In the genomic region with DNA sequence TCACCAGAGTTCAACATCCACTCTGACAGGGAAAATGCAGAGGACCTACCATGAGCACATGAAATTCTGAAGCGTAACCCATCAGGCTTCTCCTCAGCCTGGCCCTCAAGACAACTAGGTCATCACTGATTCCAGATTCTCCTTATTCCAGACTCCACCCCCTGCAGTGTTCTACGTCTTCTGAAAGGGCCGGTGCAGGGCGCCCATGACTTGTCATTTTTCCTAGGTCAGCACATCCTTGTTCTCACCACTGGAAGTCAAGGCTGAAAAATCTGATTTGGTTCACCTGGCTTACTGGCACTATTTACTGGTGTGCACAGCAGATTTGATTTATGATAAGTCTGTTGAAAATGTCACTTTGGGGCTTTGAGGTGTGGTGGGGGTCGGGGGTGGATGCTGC, we compare ENCODE assay signal across 1 cellular context.
TF ChIP-seq lines count a peak whose summit lies in the region.

No MANE protein-coding gene starts in this region.

TF ChIP-seq in GM12878, 131 proteins besides CTCF, POLR2A, EP300 and RAD21 (continued from another document):
- no peak for TF ChIP-seq ZNF592 (IDR thresholded peaks at IDR 0.05)
- TF ChIP-seq KLF5 (IDR thresholded peaks at IDR 0.05; ENCODE audit: partially characterized antibody), result no peak
- no peak for TF ChIP-seq CHD4 (IDR thresholded peaks at IDR 0.05)
- no peak for TF ChIP-seq PAX5 (IDR thresholded peaks at IDR 0.05; ENCODE audit: borderline replicate concordance, low read depth, low read length)
- TF ChIP-seq, protein P1, sequence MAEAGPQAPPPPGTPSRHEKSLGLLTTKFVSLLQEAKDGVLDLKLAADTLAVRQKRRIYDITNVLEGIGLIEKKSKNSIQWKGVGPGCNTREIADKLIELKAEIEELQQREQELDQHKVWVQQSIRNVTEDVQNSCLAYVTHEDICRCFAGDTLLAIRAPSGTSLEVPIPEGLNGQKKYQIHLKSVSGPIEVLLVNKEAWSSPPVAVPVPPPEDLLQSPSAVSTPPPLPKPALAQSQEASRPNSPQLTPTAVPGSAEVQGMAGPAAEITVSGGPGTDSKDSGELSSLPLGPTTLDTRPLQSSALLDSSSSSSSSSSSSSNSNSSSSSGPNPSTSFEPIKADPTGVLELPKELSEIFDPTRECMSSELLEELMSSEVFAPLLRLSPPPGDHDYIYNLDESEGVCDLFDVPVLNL (IDR thresholded peaks at IDR 0.05; ENCODE audit: low read depth, low read length), result no peak
- TF ChIP-seq TAF1 (IDR thresholded peaks at IDR 0.05; ENCODE audit: borderline replicate concordance, low read depth, low read length), result no peak
